In genomic region chr2:17979707-17980106, GRCh38 we compare ENCODE assay signal across 24 cellular contexts.
A peak's percentile ranks its signal among the peaks of the same experiment; 100 is the strongest.
DNase-seq lines count a peak whose midpoint lies in the region; ATAC-seq, FAIRE-seq and TF ChIP-seq lines count a peak whose summit lies in the region.
"Had no signal": no experiment of that assay in that cellular context is flagged by ENCODE, and none has a peak within 500 bp of the region (broad histone marks: within the 10 kb centered on the region; RNA-seq: fewer than 3 reads in every experiment).

No MANE protein-coding gene starts in this region.

- BruUV-seq in HepG2 (replicated peaks; lab: Mats Ljungman, UMichigan) = no TSS peak

- peaks cover 24 to 38% of the 10 kb centered on the region in 2 donors for H3K4me1 ChIP-seq in gastrocnemius medialis
- H3K4me1 ChIP-seq in HepG2 (ENCODE audit: insufficient read depth, low read length) = no peaks in the 10 kb centered on the region
- H3K4me1 ChIP-seq: HAP-1 had no signal

- H3K79me2 ChIP-seq in HepG2 (ENCODE audit: insufficient read depth, low read length) = no peaks in the 10 kb centered on the region

- TF ChIP-seq CTCF in gastrocnemius medialis (IDR thresholded peaks at IDR 0.05 in 4 of 5, conservative IDR thresholded peaks at IDR 0.05 in 1 of 5) (no peak), HepG2 (CRISPR knock-in tag; IDR thresholded peaks at IDR 0.05) (no peak)

- intact Hi-C loops in gastrocnemius medialis (cut with DNase I; ENCODE audit: low total_unique reads) = loop anchor here (5.0 to 10.0 kb wide), 2 partner anchors 65 to 173 kb away; no protein-coding TSS in a partner anchor
- intact Hi-C loops in HepG2 (cut with micrococcal nuclease; ENCODE audit: unreplicated experiment) = no loop called here

- DNase-seq in EH (ENCODE audit: low read depth) = peak; percentile 90
- peak; percentile 71 for DNase-seq in M059J (ENCODE audit: low read depth)
- peak; percentile 23 for DNase-seq in dedifferentiated amniotic fluid mesenchymal stem cell (ENCODE audit: extremely low spot score)
- DNase-seq in skeletal muscle cell (ENCODE audit: low read depth) = peak; percentile 6
- DNase-seq in gastrocnemius medialis = no peak
- no peak for DNase-seq in NCI-H524 treated with DMSO at 0.1 percent for 48 hours (lab: John Stamatoyannopoulos, UW)
- no peak for DNase-seq in HepG2 (ENCODE audit: low spot score)
- DNase-seq: activated CD4-positive, alpha-beta T cell treated with anti-CD3 and anti-CD28 coated beads, Interleukin-2, amount 10 ng/mL, durations not matched to agents 7 days and 5 days; activated CD8-positive, alpha-beta memory T cell treated with anti-CD3 and anti-CD28 coated beads, Interleukin-2, amount 50 U/mL, for 4 hours; AML-193; DND-41; midbrain; NCI-H1694 treated with DMSO at 0.1 percent for 48 hours; NCI-H774; nephron progenitor cell; posterior cingulate gyrus; SHP77 treated with DMSO at 0.1 percent for 48 hours; stimulated activated CD4-positive, alpha-beta T cell treated with anti-CD3 and anti-CD28 coated beads, Interleukin-1b, Interleukin-23, amount 100 ng/mL, for 48 hours; T-helper 1 cell had no signal

- no peaks in the 10 kb centered on the region for H4K20me1 ChIP-seq in HepG2 (ENCODE audit: insufficient read depth, low read length)

- H3K27ac ChIP-seq in gastrocnemius medialis (no peak overlapping the region), HepG2 (ENCODE audit: extremely low read length, insufficient read depth, low read length) (no peak overlapping the region)

- H3K4me3 ChIP-seq in skeletal muscle cell (ENCODE audit: low read depth, low read length) (no peak overlapping the region), gastrocnemius medialis (no peak overlapping the region), HepG2 (replicated peaks in 1 of 3; ENCODE audit: insufficient read depth in 1 of 3, low read depth in 2 of 3, low read length in 3 of 3) (no peak overlapping the region)
- H3K4me3 ChIP-seq: HAP-1 had no signal

- H3K36me3 ChIP-seq in gastrocnemius medialis (no peaks in the 10 kb centered on the region), HepG2 (replicated peaks in 1 of 2; ENCODE audit: control insufficient read depth in 1 of 2, insufficient read depth in 2 of 2, low read length in 2 of 2) (no peaks in the 10 kb centered on the region)
- H3K36me3 ChIP-seq: HAP-1 had no signal

- no peak for TF ChIP-seq EP300 in HepG2 (IDR thresholded peaks at IDR 0.05; ENCODE audit: low read depth in 2 of 2, low read length in 2 of 2)
- TF ChIP-seq EP300 in HepG2 (CRISPR knock-in tag; IDR thresholded peaks at IDR 0.05; ENCODE audit: borderline replicate concordance) = no peak

- no peak for TF ChIP-seq RAD21 in HepG2 (CRISPR knock-in tag; IDR thresholded peaks at IDR 0.05)

- H3K9ac ChIP-seq in HepG2 (ENCODE audit: insufficient read depth, low read depth, low read length) = no peak overlapping the region

- no peaks in the 10 kb centered on the region for H3K9me3 ChIP-seq in gastrocnemius medialis
- no peaks in the 10 kb centered on the region for H3K9me3 ChIP-seq in HepG2 (ENCODE audit: low read length)
- H3K9me3 ChIP-seq: HAP-1 had no signal

- ATAC-seq in gastrocnemius medialis (no peak), GM19395 (IDR thresholded peaks at IDR 0.05; ENCODE audit: unreplicated experiment) (no peak), HepG2 (no peak)
- ATAC-seq: sciatic nerve; stimulated activated memory B cell treated with anti-CD40 and anti-IgM and Interleukin-4, amounts not matched to agents 10 μg/mL and 1 μg/mL and 100 μg/mL, for 72 hours had no signal

- FAIRE-seq in HepG2 (lab: Jason Lieb, UNC) = no peak
- FAIRE-seq: endothelial cell of umbilical vein had no signal

- POLR2A ChIA-PET in HepG2 (lab: Yijun Ruan, JAX) = no interaction called here

- no peak overlapping the region for H2AFZ ChIP-seq in HepG2 (ENCODE audit: low read length)

- H3K27me3 ChIP-seq in gastrocnemius medialis = no peaks in the 10 kb centered on the region
- H3K27me3 ChIP-seq in HepG2 (ENCODE audit: control insufficient read depth in 1 of 2, insufficient read depth in 2 of 2, low read length in 2 of 2) = no peaks in the 10 kb centered on the region

- CTCF ChIA-PET in HepG2 (lab: Yijun Ruan, JAX; ENCODE audit: low intra/inter-chr PET ratio, low total read pairs) = no interaction called here

- H3K4me2 ChIP-seq in HepG2 (ENCODE audit: low read depth, low read length) = no peak overlapping the region

- TF ChIP-seq POLR2A in gastrocnemius medialis (IDR thresholded peaks at IDR 0.05) (no peak), HepG2 (IDR thresholded peaks at IDR 0.05; ENCODE audit: insufficient read depth in 1 of 2, low read depth in 2 of 2, low read length in 2 of 2) (no peak)

- in situ Hi-C loops in gastrocnemius medialis (cut with MboI; ENCODE audit: low sequenced_read_pairs in 4 of 4) = loop anchor here in 2 of 4 donors (5.0 to 10.0 kb wide), 2 partner anchors 95 to 97 kb away; no protein-coding TSS in a partner anchor
- in situ Hi-C loops in HepG2 (cut with HindIII; ENCODE audit: extremely low pct_ligation_motif_present, low pct_unique_long_range_greater_than_20kb) = no loop called here

TF ChIP-seq in HepG2, 621 proteins besides CTCF, POLR2A, EP300 and RAD21:
- no peak for TF ChIP-seq NFIB (CRISPR knock-in tag; IDR thresholded peaks at IDR 0.05; ENCODE audit: borderline replicate concordance)
- TF ChIP-seq CHCHD3 (CRISPR knock-in tag; IDR thresholded peaks at IDR 0.05) = no peak
- TF ChIP-seq ARNT (IDR thresholded peaks at IDR 0.05) = no peak
- TF ChIP-seq CEBPZ (IDR thresholded peaks at IDR 0.05; ENCODE audit: low read length) = no peak
- no peak for TF ChIP-seq NPAS2 (CRISPR knock-in tag; IDR thresholded peaks at IDR 0.05; ENCODE audit: borderline replicate concordance)
- no peak for TF ChIP-seq ZNF431 (CRISPR knock-in tag; IDR thresholded peaks at IDR 0.05; ENCODE audit: borderline replicate concordance, low read depth)
- TF ChIP-seq ZBTB7B (CRISPR knock-in tag; IDR thresholded peaks at IDR 0.05) = no peak
- no peak for TF ChIP-seq ZNF790 (CRISPR knock-in tag; IDR thresholded peaks at IDR 0.05; ENCODE audit: borderline replicate concordance)

Comparison
In these comparisons a context has a peak if more than half of its experiments do, and no peak if none do; other contexts are left out.
1. DNase-seq: peak in EH (single experiment), M059J (single experiment), dedifferentiated amniotic fluid mesenchymal stem cell (single experiment) and skeletal muscle cell (single experiment); none in gastrocnemius medialis (0 of 2), NCI-H524 treated with DMSO at 0.1 percent for 48 hours (single experiment) and HepG2 (single experiment).